24 cellular contexts compared by ENCODE assay signal in the genomic region with DNA sequence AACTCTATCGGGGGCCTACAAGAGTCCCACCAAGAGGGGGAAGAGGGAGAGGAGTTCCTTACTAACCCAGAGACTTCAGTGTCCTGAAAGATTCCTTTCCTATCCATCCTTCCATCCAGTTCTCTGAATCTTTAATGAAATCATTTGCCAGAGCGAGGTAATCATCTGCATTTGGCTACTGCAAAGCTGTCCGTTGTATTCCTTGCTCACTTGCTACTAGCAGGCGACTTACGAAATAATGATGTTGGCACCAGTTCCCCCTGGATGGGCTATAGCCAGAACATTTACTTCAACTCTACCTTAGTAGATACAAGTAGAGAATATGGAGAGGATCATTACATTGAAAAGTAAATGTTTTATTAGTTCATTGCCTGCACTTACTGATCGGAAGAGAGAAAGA.
DNase-seq lines count a peak whose midpoint lies in the region; ATAC-seq and TF ChIP-seq lines count a peak whose summit lies in the region.
"Had no signal": no experiment of that assay in that cellular context is flagged by ENCODE, and none has a peak within 500 bp of the region (broad histone marks: within the 10 kb centered on the region; RNA-seq: fewer than 3 reads in every experiment).

No MANE protein-coding gene starts in this region.

- H3K27me3 ChIP-seq in lower lobe of right lung (ENCODE audit: low read depth) = no peaks in the 10 kb centered on the region
- no peaks in the 10 kb centered on the region for H3K27me3 ChIP-seq in upper lobe of right lung
- H3K27me3 ChIP-seq in endodermal cell (ENCODE audit: control insufficient read depth, insufficient read depth, low read length, poor library complexity, severe bottlenecking) = no peaks in the 10 kb centered on the region
- no peaks in the 10 kb centered on the region for H3K27me3 ChIP-seq in dorsolateral prefrontal cortex
- H3K27me3 ChIP-seq: SJCRH30 had no signal

- no peak overlapping the region for H3K9ac ChIP-seq in endodermal cell (ENCODE audit: extremely low read depth, low read length, poor library complexity, severe bottlenecking)

- 97 to 100% methylated on average over 1 to 6 of the region's 6 CpGs for WGBS in endodermal cell (ENCODE audit: insufficient coverage in 1 of 2, insufficient read length in 1 of 2), 2 experiments

- peak overlapping the region; percentile 40 for H3K27ac Mint-ChIP-seq in activated CD4-positive, alpha-beta T cell treated with anti-CD3 and anti-CD28 coated beads for 36 hours
- H3K27ac Mint-ChIP-seq in endothelial cell (ENCODE audit: unreplicated experiment) (peak overlapping the region; percentile 33), endodermal cell (no peak overlapping the region)
- H3K27ac Mint-ChIP-seq: B cell had no signal

- no peak overlapping the region for H3K4me3 ChIP-seq in lower lobe of right lung
- H3K4me3 ChIP-seq in upper lobe of right lung = no peak overlapping the region
- H3K4me3 ChIP-seq in endodermal cell (ENCODE audit: low read length) = no peak overlapping the region
- no peak overlapping the region for H3K4me3 ChIP-seq in dorsolateral prefrontal cortex
- H3K4me3 ChIP-seq: K562, PC-9, SJCRH30 had no signal

- H3K36me3 ChIP-seq in lower lobe of right lung = peaks cover 51% of the 10 kb centered on the region
- peaks cover 30% of the 10 kb centered on the region for H3K36me3 ChIP-seq in upper lobe of right lung
- H3K36me3 ChIP-seq in endodermal cell (ENCODE audit: control insufficient read depth, insufficient read depth, low read length) = peaks cover 69% of the 10 kb centered on the region

- intact Hi-C loops in activated CD4-positive, alpha-beta T cell treated with anti-CD3 and anti-CD28 coated beads for 36 hours (cut with DNase I, micrococcal nuclease) = no loop called here
- intact Hi-C loops in lower lobe of right lung (cut with DNase I) (no loop called here), upper lobe of right lung (cut with DNase I) (no loop called here), dorsolateral prefrontal cortex (cut with DNase I) (no loop called here)

- ATAC-seq in activated CD4-positive, alpha-beta T cell treated with anti-CD3 and anti-CD28 coated beads for 36 hours = no peak
- no peak for ATAC-seq in lower lobe of right lung
- ATAC-seq in upper lobe of right lung = peak; percentile 29
- ATAC-seq: K562, Right ventricle myocardium inferior had no signal

- H3K9me3 Mint-ChIP-seq in activated CD4-positive, alpha-beta T cell treated with anti-CD3 and anti-CD28 coated beads for 36 hours (ENCODE audit: low read depth) = no peaks in the 10 kb centered on the region
- H3K9me3 Mint-ChIP-seq in endothelial cell (ENCODE audit: unreplicated experiment) (no peaks in the 10 kb centered on the region), endodermal cell (no peaks in the 10 kb centered on the region)

- H3K27ac ChIP-seq in lower lobe of right lung (peak overlapping the region; percentile 10), upper lobe of right lung (no peak overlapping the region), endodermal cell (ENCODE audit: low read depth, low read length) (no peak overlapping the region), dorsolateral prefrontal cortex (no peak overlapping the region)
- H3K27ac ChIP-seq: 22Rv1, PC-9, SJCRH30 had no signal

- H3K36me3 Mint-ChIP-seq in activated CD4-positive, alpha-beta T cell treated with anti-CD3 and anti-CD28 coated beads for 36 hours (ENCODE audit: low read depth) = peaks cover 37% of the 10 kb centered on the region
- peaks cover 10% of the 10 kb centered on the region for H3K36me3 Mint-ChIP-seq in endothelial cell (ENCODE audit: low read depth, unreplicated experiment)
- H3K36me3 Mint-ChIP-seq in endodermal cell (ENCODE audit: low read depth) = peaks cover 41% of the 10 kb centered on the region

- POLR2A ChIA-PET in activated CD4-positive, alpha-beta T cell treated with anti-CD3 and anti-CD28 coated beads for 36 hours (lab: Charles Lee) = no interaction called here

- H3K4me3 Mint-ChIP-seq in activated CD4-positive, alpha-beta T cell treated with anti-CD3 and anti-CD28 coated beads for 36 hours = no peak overlapping the region
- H3K4me3 Mint-ChIP-seq in endothelial cell (ENCODE audit: unreplicated experiment) (peak overlapping the region; percentile 3), endodermal cell (no peak overlapping the region)
- H3K4me3 Mint-ChIP-seq: B cell had no signal

- CTCF ChIA-PET in activated CD4-positive, alpha-beta T cell treated with anti-CD3 and anti-CD28 coated beads for 36 hours (lab: Charles Lee) = interaction anchor here (0.7 kb wide), 1 partner anchor 52 kb away, joined by 3 read pairs; no protein-coding TSS in a partner anchor

- no peaks in the 10 kb centered on the region for H3K27me3 Mint-ChIP-seq in activated CD4-positive, alpha-beta T cell treated with anti-CD3 and anti-CD28 coated beads for 36 hours
- H3K27me3 Mint-ChIP-seq in endothelial cell (ENCODE audit: unreplicated experiment) = no peaks in the 10 kb centered on the region
- no peaks in the 10 kb centered on the region for H3K27me3 Mint-ChIP-seq in endodermal cell (ENCODE audit: insufficient read depth)
- H3K27me3 Mint-ChIP-seq: B cell had no signal

- DNase-seq in activated CD4-positive, alpha-beta T cell treated with anti-CD3 and anti-CD28 coated beads for 36 hours = no peak
- DNase-seq in activated CD4-positive, alpha-beta T cell treated with anti-CD3 and anti-CD28 coated beads for 4 hours = no peak
- DNase-seq in endothelial cell (ENCODE audit: low spot score) (no peak), lower lobe of right lung (no peak), upper lobe of right lung (no peak), endodermal cell (no peak), dorsolateral prefrontal cortex (no peak), C1 segment of cervical spinal cord (lab: John Stamatoyannopoulos, UW) (no peak)
- DNase-seq: DMS153, DND-41, Kasumi-1, NCI-H1105, NCI-H1436 treated with DMSO at 0.1 percent for 48 hours, NCI-H187 treated with DMSO at 0.1 percent for 48 hours, NCI-H2107, NCI-H446, NCI-H524 treated with DMSO at 0.1 percent for 48 hours, NCI-H774, PC-9, SJCRH30 had no signal

- H3K9me3 ChIP-seq in lower lobe of right lung (no peaks in the 10 kb centered on the region), upper lobe of right lung (no peaks in the 10 kb centered on the region), endodermal cell (ENCODE audit: control insufficient read depth, low read length) (no peaks in the 10 kb centered on the region)
- H3K9me3 ChIP-seq: SJCRH30 had no signal

- TF ChIP-seq CTCF in endothelial cell (IDR thresholded peaks at IDR 0.05; ENCODE audit: unreplicated experiment) (no peak), lower lobe of right lung (IDR thresholded peaks at IDR 0.05) (no peak), upper lobe of right lung (IDR thresholded peaks at IDR 0.05) (no peak), endodermal cell (conservative IDR thresholded peaks at IDR 0.05) (no peak), dorsolateral prefrontal cortex (IDR thresholded peaks at IDR 0.05 in 54 of 56, conservative IDR thresholded peaks at IDR 0.05 in 2 of 56; ENCODE audit: low read depth in 1 of 56, partially characterized antibody in 56 of 56) (no peak)

- H3K4me1 Mint-ChIP-seq in activated CD4-positive, alpha-beta T cell treated with anti-CD3 and anti-CD28 coated beads for 36 hours = peaks cover 14% of the 10 kb centered on the region
- H3K4me1 Mint-ChIP-seq in endothelial cell (ENCODE audit: unreplicated experiment) = peaks cover 61% of the 10 kb centered on the region
- H3K4me1 Mint-ChIP-seq in endodermal cell = peaks cover 17% of the 10 kb centered on the region

- H3K4me1 ChIP-seq in lower lobe of right lung = peaks cover 57% of the 10 kb centered on the region
- peaks cover 61% of the 10 kb centered on the region for H3K4me1 ChIP-seq in upper lobe of right lung
- peaks cover 8% of the 10 kb centered on the region for H3K4me1 ChIP-seq in endodermal cell (ENCODE audit: control insufficient read depth, insufficient read depth, low read length)
